Comparison of ENCODE assay signal across 33 cellular contexts in genomic region chr1:23648576-23648975, GRCh38.
"Had no signal": no experiment of that assay in that cellular context is flagged by ENCODE, and none has a peak within 500 bp of the region (broad histone marks: within the 10 kb centered on the region; RNA-seq: fewer than 3 reads in every experiment).

No MANE protein-coding gene starts in this region.

- H3K4me2 ChIP-seq: neural progenitor cell, smooth muscle cell had no signal

- H3K9me3 Mint-ChIP-seq: mesothelial cell of epicardium; naive B cell; natural killer cell; stimulated activated naive B cell treated with anti-CD40 and anti-IgM and Interleukin-4, amounts not matched to agents 10 μg/mL and 1 μg/mL and 100 μg/mL, for 72 hours had no signal

- H3K36me3 ChIP-seq: lower lobe of right lung, neural progenitor cell, neutrophil, right atrium auricular region, right lobe of liver, stomach, tibial artery, upper lobe of right lung had no signal

- H3K4me1 ChIP-seq: lower lobe of right lung, stomach, testis, tibial artery, upper lobe of right lung had no signal

- H3K27me3 ChIP-seq: neural progenitor cell, right atrium auricular region, right lobe of liver, testis, tibial artery, upper lobe of right lung had no signal

- H3K79me2 ChIP-seq: parathyroid adenoma had no signal

- H3K36me3 Mint-ChIP-seq: mesothelial cell of epicardium; naive B cell; natural killer cell; neural progenitor cell; stimulated activated naive B cell treated with anti-CD40 and anti-IgM and Interleukin-4, amounts not matched to agents 10 μg/mL and 1 μg/mL and 100 μg/mL, for 72 hours had no signal

- ATAC-seq: left cardiac atrium; left lobe of liver; left ventricle myocardium superior; lower lobe of right lung; natural killer cell; right lobe of liver; stimulated activated naive B cell treated with anti-CD40 and anti-IgM and Interleukin-4, amounts not matched to agents 10 μg/mL and 1 μg/mL and 100 μg/mL, for 72 hours; stimulated activated naive CD8-positive, alpha-beta T cell treated with anti-CD3 and anti-CD28 coated beads, Interleukin-15, Interleukin-2, amounts not matched to agents 100 U/mL and 50 U/mL, for 24 hours; upper lobe of right lung had no signal

- H3K9ac ChIP-seq: neural progenitor cell, parathyroid adenoma had no signal

- H3K9me3 ChIP-seq: lower lobe of right lung, neutrophil, right atrium auricular region, right lobe of liver, stomach, testis, tibial artery, upper lobe of right lung had no signal

- H3K27ac Mint-ChIP-seq: mesothelial cell of epicardium; natural killer cell; nephron progenitor cell; neural progenitor cell; progenitor cell of endocrine pancreas; stimulated activated naive B cell treated with anti-CD40 and anti-IgM and Interleukin-4, amounts not matched to agents 10 μg/mL and 1 μg/mL and 100 μg/mL, for 72 hours had no signal

- H3K4me1 Mint-ChIP-seq: natural killer cell had no signal

- H3K4me3 Mint-ChIP-seq: mesothelial cell of epicardium; naive B cell; natural killer cell; nephron progenitor cell; neural progenitor cell; stimulated activated naive B cell treated with anti-CD40 and anti-IgM and Interleukin-4, amounts not matched to agents 10 μg/mL and 1 μg/mL and 100 μg/mL, for 72 hours had no signal

- FAIRE-seq: keratinocyte, urothelium cell line had no signal

- DNase-seq: hippocampal formation; kidney glomerular epithelial cell; left cardiac atrium; left ventricle myocardium superior; lower lobe of right lung; mammary epithelial cell; mesendoderm; naive B cell; natural killer cell; nephron progenitor cell; occipital lobe; right lobe of liver; stimulated activated CD4-positive, alpha-beta T cell treated with anti-CD3 and anti-CD28 coated beads, Interleukin-1b, Interleukin-23, amount 100 ng/mL, for 48 hours; stimulated activated CD4-positive, alpha-beta T cell treated with anti-CD3 and anti-CD28 coated beads, Interleukin-2, amount 100 ng/mL, for 48 hours; stimulated activated CD4-positive, alpha-beta T cell treated with anti-CD3 and anti-CD28 coated beads, Interleukin-4, amount 100 ng/mL, for 4 hours; stimulated activated CD8-positive, alpha-beta memory T cell treated with anti-CD3 and anti-CD28 coated beads, Interleukin-4, amount 100 ng/mL, for 48 hours; stimulated activated naive B cell treated with anti-CD40 and anti-IgM and Interleukin-4, amounts not matched to agents 10 μg/mL and 1 μg/mL and 100 μg/mL, for 72 hours; stimulated activated naive CD8-positive, alpha-beta T cell treated with anti-CD3 and anti-CD28 coated beads, Interleukin-15, Interleukin-2, amounts not matched to agents 100 U/mL and 50 U/mL, for 24 hours; stomach; testis; tibial artery; trophoblast cell; upper lobe of right lung had no signal

- H2AFZ ChIP-seq: neural progenitor cell, parathyroid adenoma had no signal

- H3K27ac ChIP-seq: lower lobe of right lung, neural progenitor cell, neutrophil, parathyroid adenoma, right atrium auricular region, right lobe of liver, stomach, testis, tibial artery, upper lobe of right lung had no signal

- H3K4me3 ChIP-seq: lower lobe of right lung, neural progenitor cell, right atrium auricular region, right lobe of liver, smooth muscle cell, stomach, testis, tibial artery, upper lobe of right lung had no signal
